Comparison of ENCODE assay signal across 21 cellular contexts in the genomic region with DNA sequence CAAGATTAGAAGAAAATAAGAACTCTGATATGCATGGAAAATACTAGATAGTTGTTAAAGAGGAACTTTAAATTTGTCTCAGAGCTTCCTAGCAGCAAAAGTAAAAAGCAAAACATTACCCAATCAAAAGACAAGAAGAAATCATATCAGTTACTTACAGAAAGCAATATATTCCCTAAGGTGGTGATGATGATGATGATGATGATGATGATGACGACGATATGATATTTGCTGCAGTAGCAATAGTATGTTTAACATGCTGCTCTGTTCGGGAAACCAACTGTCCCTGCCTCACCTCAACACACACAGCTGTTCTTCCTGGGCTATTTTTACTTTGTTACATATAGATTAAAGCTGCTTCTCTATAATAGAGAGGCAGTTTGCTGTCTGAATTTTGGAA.
"Had no signal": no experiment of that assay in that cellular context is flagged by ENCODE, and none has a peak within 500 bp of the region (broad histone marks: within the 10 kb centered on the region; RNA-seq: fewer than 3 reads in every experiment).

No MANE protein-coding gene starts in this region.

- DNase-seq: KBM-7, MM.1S, NCI-H1092 treated with DMSO at 0.1 percent for 48 hours, NCI-H1436, NCI-H187, NCI-H2029, NCI-H2081 treated with DMSO at 0.1 percent for 48 hours, NCI-H2171, NCI-H226, NCI-H446, NCI-H510A, NCI-H524 treated with DMSO at 0.1 percent for 48 hours, NCI-H69, NCI-H774, Right ventricle myocardium superior, RPMI8226, SK-N-SH, SW 1271 had no signal

- H3K4me2 ChIP-seq: SK-N-SH had no signal

- H3K27ac ChIP-seq: HL-60 had no signal

- H3K9me3 ChIP-seq: SK-N-SH had no signal

- FAIRE-seq: HTR-8/SVneo, RCC 7860 had no signal
